In the genomic region with DNA sequence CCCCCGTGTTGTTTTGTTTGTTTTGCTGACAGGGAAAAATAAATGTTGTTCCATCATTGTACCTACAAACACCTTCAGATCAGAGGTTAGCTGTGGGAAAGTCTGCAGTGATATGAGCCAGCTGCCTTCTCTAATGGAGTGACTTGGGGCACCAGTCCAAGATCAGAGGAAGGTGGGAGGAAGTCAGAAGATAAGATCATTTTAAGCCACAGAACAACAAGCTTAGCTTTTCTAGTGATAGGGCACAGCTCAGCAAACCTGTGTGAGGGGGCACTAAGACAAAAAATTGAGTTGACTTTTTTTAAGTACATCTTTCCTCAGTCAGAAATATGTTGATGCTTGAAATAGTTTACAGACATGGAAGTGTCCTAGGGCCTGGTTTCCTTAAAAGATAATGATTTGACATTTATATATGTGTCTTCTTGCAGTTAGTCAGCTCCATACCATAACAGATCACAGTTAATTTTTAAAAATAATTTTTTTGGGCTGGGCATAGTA, we compare ENCODE assay signal across 8 cellular contexts.
DNase-seq lines count a peak whose midpoint lies in the region; ATAC-seq and TF ChIP-seq lines count a peak whose summit lies in the region.

No MANE protein-coding gene starts in this region.

- no peaks in the 10 kb centered on the region for H3K9me3 ChIP-seq in gastroesophageal sphincter

- H3K4me1 ChIP-seq in gastroesophageal sphincter: peaks cover 20 to 63% (median 25%) of the 10 kb centered on the region in 3 donors

- DNase-seq in GM12865 (ENCODE audit: low read depth): peak; percentile 74
- DNase-seq in HT-29 (ENCODE audit: low spot score): peak; percentile 35
- DNase-seq in activated CD8-positive, alpha-beta memory T cell treated with anti-CD3 and anti-CD28 coated beads, Interleukin-2, amount 50 U/mL, for 4 hours: peak; percentile 24
- peak; percentile 38 for DNase-seq in stimulated activated CD4-positive, alpha-beta T cell treated with anti-CD3 and anti-CD28 coated beads, Interleukin-2, amount 100 ng/mL, for 4 hours (ENCODE audit: low read depth)
- no peak for DNase-seq in NCI-H345 treated with DMSO at 0.1 percent for 48 hours (lab: John Stamatoyannopoulos, UW; ENCODE audit: unreplicated experiment)
- DNase-seq in MV-4-11 (lab: John Stamatoyannopoulos, UW): no peak

- no peak for ATAC-seq in gastroesophageal sphincter
- ATAC-seq in GM18502 (IDR thresholded peaks at IDR 0.05; ENCODE audit: poor library complexity, unreplicated experiment): no peak

- no peak for TF ChIP-seq EP300 in gastroesophageal sphincter (IDR thresholded peaks at IDR 0.05)

- peak overlapping the region; percentile 55 to 75 (median 69) for H3K27ac ChIP-seq in gastroesophageal sphincter

- H3K4me3 ChIP-seq in GM12865 (ENCODE audit: low read depth, low read length): peak overlapping the region; percentile 57
- H3K4me3 ChIP-seq in gastroesophageal sphincter: peak overlapping the region in 1 of 2 donors; percentile 2

- H3K36me3 ChIP-seq in gastroesophageal sphincter: no peaks in the 10 kb centered on the region

- TF ChIP-seq CTCF in GM12865 (IDR thresholded peaks at IDR 0.05; ENCODE audit: insufficient read depth, low read depth, low read length, missing control alignments) (no peak), gastroesophageal sphincter (IDR thresholded peaks at IDR 0.05) (no peak)

- WGBS in gastroesophageal sphincter (ENCODE audit: low coverage in 1 of 2), 2 donors: 13 to 25% methylated on average over 1 of the region's 1 CpG

- H3K27me3 ChIP-seq in gastroesophageal sphincter: no peaks in the 10 kb centered on the region

- TF ChIP-seq POLR2A in gastroesophageal sphincter (IDR thresholded peaks at IDR 0.05): no peak

Comparison
In these comparisons a context has a peak if more than half of its experiments do, and no peak if none do; other contexts are left out.
1. DNase-seq: peak in GM12865 (single experiment), HT-29 (single experiment), activated CD8-positive, alpha-beta memory T cell treated with anti-CD3 and anti-CD28 coated beads, Interleukin-2, amount 50 U/mL, for 4 hours (single experiment) and stimulated activated CD4-positive, alpha-beta T cell treated with anti-CD3 and anti-CD28 coated beads, Interleukin-2, amount 100 ng/mL, for 4 hours (single experiment); none in NCI-H345 treated with DMSO at 0.1 percent for 48 hours (single experiment) and MV-4-11 (single experiment).